Comparison of ENCODE assay signal across 27 cellular contexts in genomic region chr11:59219836-59220235, GRCh38. TPM values are rescaled to one million over a fixed set of nuclear protein-coding genes. Genes with fewer than 3 reads are reported as not detected.
"Had no signal": no experiment of that assay in that cellular context is flagged by ENCODE, and none has a peak within 500 bp of the region (broad histone marks: within the 10 kb centered on the region; RNA-seq: fewer than 3 reads in every experiment).

No MANE protein-coding gene starts in this region.

- H3K27me3 Mint-ChIP-seq: activated CD4-positive, alpha-beta memory T cell treated with anti-CD3 and anti-CD28 coated beads for 36 hours had no signal

- FAIRE-seq: bronchial epithelial cell had no signal

- ATAC-seq: activated naive CD8-positive, alpha-beta T cell treated with anti-CD3 and anti-CD28 coated beads, Interleukin-2, amount 50 U/mL, for 24 hours; activated T-cell treated with anti-CD3 and anti-CD28 coated beads, Interleukin-2, amount 50 U/mL, for 4 hours; body of pancreas had no signal

- H3K27ac Mint-ChIP-seq: activated CD4-positive, alpha-beta memory T cell treated with anti-CD3 and anti-CD28 coated beads for 36 hours; activated CD4-positive, alpha-beta T cell treated with anti-CD3 and anti-CD28 coated beads, Interleukin-2, amount 10 ng/mL, durations not matched to agents 24 days and 14 days; activated naive CD4-positive, alpha-beta T cell treated with anti-CD3 and anti-CD28 coated beads, Interleukin-2, amount 50 U/mL, for 72 hours; activated naive CD8-positive, alpha-beta T cell treated with anti-CD3 and anti-CD28 coated beads, Interleukin-2, amount 50 U/mL, for 24 hours; T-helper 1 cell treated with Interleukin-12 subunit alpha and Interleukin-12 subunit beta and Interleukin-4 antibody, amounts not matched to agents 30 μg/mL and 1 μg/mL, for 36 hours had no signal

- H3K4me3 Mint-ChIP-seq: activated CD4-positive, alpha-beta memory T cell treated with anti-CD3 and anti-CD28 coated beads for 36 hours; activated CD4-positive, alpha-beta T cell treated with anti-CD3 and anti-CD28 coated beads, Interleukin-2, amount 10 ng/mL, durations not matched to agents 24 days and 14 days; activated naive CD8-positive, alpha-beta T cell treated with anti-CD3 and anti-CD28 coated beads, Interleukin-2, amount 50 U/mL, for 24 hours; activated T-cell treated with anti-CD3 and anti-CD28 coated beads, Interleukin-2, amount 50 U/mL, for 4 hours; T-helper 1 cell treated with Interleukin-12 subunit alpha and Interleukin-12 subunit beta and Interleukin-4 antibody, amounts not matched to agents 30 μg/mL and 1 μg/mL, for 36 hours had no signal

- DNase-seq: activated CD4-positive, alpha-beta memory T cell treated with anti-CD3 and anti-CD28 coated beads for 36 hours; activated CD4-positive, alpha-beta T cell treated with anti-CD3 and anti-CD28 coated beads, Interleukin-2, amount 10 ng/mL, durations not matched to agents 24 days and 14 days; activated CD4-positive, CD25-positive, alpha-beta regulatory T cell treated with anti-CD3 and anti-CD28 coated beads, Interleukin-2, amount 50 U/mL, for 72 hours; activated CD8-positive, alpha-beta memory T cell treated with anti-CD3 and anti-CD28 coated beads for 24 hours; activated effector memory CD4-positive, alpha-beta T cell treated with anti-CD3 and anti-CD28 coated beads, Interleukin-2, amount 50 U/mL, for 16 hours; activated naive CD4-positive, alpha-beta T cell treated with Interleukin-2 at 50 U/mL for 16 hours; activated naive CD8-positive, alpha-beta T cell treated with anti-CD3 and anti-CD28 coated beads, Interleukin-2, amount 50 U/mL, for 24 hours; activated T-cell treated with anti-CD3 and anti-CD28 coated beads, Interleukin-2, amount 50 U/mL, for 4 hours; amniotic stem cell; body of pancreas; central memory CD4-positive, alpha-beta T cell; NCI-H1092; NCI-H1417; NCI-H2029; NCI-H2107; NCI-H345; NCI-H510A; PC-9; SHP77 treated with DMSO at 0.1 percent for 48 hours had no signal

- H3K36me3 Mint-ChIP-seq: activated CD4-positive, alpha-beta memory T cell treated with anti-CD3 and anti-CD28 coated beads for 36 hours; activated naive CD4-positive, alpha-beta T cell treated with anti-CD3 and anti-CD28 coated beads, Interleukin-2, amount 50 U/mL, for 72 hours had no signal

- H3K9me3 Mint-ChIP-seq: activated CD4-positive, alpha-beta memory T cell treated with anti-CD3 and anti-CD28 coated beads for 36 hours; activated naive CD4-positive, alpha-beta T cell treated with anti-CD3 and anti-CD28 coated beads, Interleukin-2, amount 50 U/mL, for 72 hours; activated naive CD8-positive, alpha-beta T cell treated with anti-CD3 and anti-CD28 coated beads, Interleukin-2, amount 50 U/mL, for 24 hours; activated T-cell treated with anti-CD3 and anti-CD28 coated beads, Interleukin-2, amount 50 U/mL, for 4 hours; T-helper 1 cell treated with Interleukin-12 subunit alpha and Interleukin-12 subunit beta and Interleukin-4 antibody, amounts not matched to agents 30 μg/mL and 1 μg/mL, for 36 hours had no signal

- H3K4me3 ChIP-seq: ascending aorta, body of pancreas, PC-9 had no signal

RNA-seq across cellular contexts. Expression of gene MPEG1, which starts 7.1 kb away (rescaled TPM):
- total RNA-seq: activated CD4-positive, alpha-beta memory T cell treated with anti-CD3 and anti-CD28 coated beads for 36 hours; activated CD4-positive, alpha-beta T cell treated with anti-CD3 and anti-CD28 coated beads, Interleukin-2, amount 10 ng/mL, durations not matched to agents 24 days and 14 days; activated naive CD4-positive, alpha-beta T cell treated with anti-CD3 and anti-CD28 coated beads, Interleukin-2, amount 50 U/mL, for 72 hours; bronchial epithelial cell; chondrocyte; LHCN-M2; M059J; PC-9; SK-MEL-5 had no signal
